8 cellular contexts compared by ENCODE assay signal in genomic region chr9:40970340-40970739, GRCh38.
DNase-seq lines count a peak whose midpoint lies in the region; ATAC-seq, FAIRE-seq and TF ChIP-seq lines count a peak whose summit lies in the region.
"Not testable (repeated sequence)": the region's sequence is repeated elsewhere in the genome, so short reads cannot be mapped to it uniquely, and the experiment has no call there.

No MANE protein-coding gene starts in this region.

- not testable (repeated sequence) for H3K27ac ChIP-seq in DND-41 (ENCODE audit: low read length); RWPE2 (ENCODE audit: poor library complexity, severe bottlenecking); right lobe of liver; psoas muscle

- not testable (repeated sequence) for H3K4me1 ChIP-seq in DND-41 (ENCODE audit: insufficient read depth, low read length); RWPE2 (ENCODE audit: insufficient read depth, poor library complexity, severe bottlenecking); right lobe of liver; psoas muscle

- not testable (repeated sequence) for H3K4me2 ChIP-seq in DND-41 (ENCODE audit: insufficient read depth, low read length)

- H3K79me2 ChIP-seq in DND-41 (ENCODE audit: insufficient read depth, low read length), result not testable (repeated sequence)

- H3K4me3 ChIP-seq in AG09309 (ENCODE audit: control insufficient read depth, low read depth, low read length); DND-41 (ENCODE audit: low read depth in 1 of 2, low read length in 2 of 2); RWPE2 (ENCODE audit: severe bottlenecking); bronchial epithelial cell (ENCODE audit: low read depth, low read length); fibroblast of pulmonary artery (replicated peaks; ENCODE audit: low read depth, low read length); right lobe of liver; psoas muscle: not testable (repeated sequence)

- TF ChIP-seq CTCF in AG09309 (IDR thresholded peaks at IDR 0.05; ENCODE audit: control insufficient read depth, insufficient read depth, low read depth, low read length, missing control alignments) (peak; percentile 23), DND-41 (IDR thresholded peaks at IDR 0.05; ENCODE audit: borderline replicate concordance, extremely low read depth, low read length, poor library complexity, severe bottlenecking) (peak; percentile 27), LNCAP (IDR thresholded peaks at IDR 0.05) (peak; percentile 26; the same call in 1 of the 2 replicates), RWPE2 (IDR thresholded peaks at IDR 0.05; ENCODE audit: poor library complexity, severe bottlenecking) (peak; percentile 27), bronchial epithelial cell (IDR thresholded peaks at IDR 0.05; ENCODE audit: insufficient read depth, low read length, severe bottlenecking) (peak; percentile 4), fibroblast of pulmonary artery (IDR thresholded peaks at IDR 0.05; ENCODE audit: low read length, missing control alignments) (peak; percentile 23), right lobe of liver (IDR thresholded peaks at IDR 0.05) (peak in 3 of 4 donors; percentile 21 to 37 (median 31)), psoas muscle (IDR thresholded peaks at IDR 0.05) (peak; percentile 17)

- not testable (repeated sequence) for H2AFZ ChIP-seq in DND-41 (ENCODE audit: low read depth, low read length)

- intact Hi-C loops in right lobe of liver (cut with DNase I); psoas muscle (cut with DNase I): not testable (repeated sequence)

- 32% methylated on average over 5 of the region's 5 CpGs for WGBS in right lobe of liver (ENCODE audit: insufficient coverage, low coverage, low lambda C conversion rate, missing lambda C conversion rate)
- 52 to 61% (median 54%) methylated on average over 4 of the region's 5 CpGs for WGBS in psoas muscle, 3 donors

- H3K27me3 ChIP-seq in DND-41 (ENCODE audit: insufficient read depth, low read length, poor library complexity); RWPE2 (ENCODE audit: insufficient read depth, poor library complexity, severe bottlenecking); bronchial epithelial cell (ENCODE audit: control insufficient read depth, insufficient read depth, low read length); right lobe of liver; psoas muscle (ENCODE audit: insufficient read depth in 3 of 3, low read length in 2 of 3): not testable (repeated sequence)

- not testable (repeated sequence) for H3K36me3 ChIP-seq in DND-41 (ENCODE audit: insufficient read depth, low read length); RWPE2 (ENCODE audit: low read depth); bronchial epithelial cell (ENCODE audit: control insufficient read depth, insufficient read depth, low read length); right lobe of liver; psoas muscle (ENCODE audit: insufficient read depth in 1 of 2, low read depth in 1 of 2)

- not testable (repeated sequence) for H3K9ac ChIP-seq in DND-41 (ENCODE audit: low read depth, low read length)

- not testable (repeated sequence) for DNase-seq in AG09309 (ENCODE audit: low read depth); DND-41; RWPE2 (ENCODE audit: low spot score); bronchial epithelial cell (ENCODE audit: low read depth); fibroblast of pulmonary artery (ENCODE audit: low read depth); right lobe of liver; psoas muscle

- not testable (repeated sequence) for FAIRE-seq in bronchial epithelial cell (lab: Jason Lieb, UNC)

- H4K20me1 ChIP-seq in DND-41 (ENCODE audit: insufficient read depth, low read length), result not testable (repeated sequence)

- not testable (repeated sequence) for ATAC-seq in DND-41 (ENCODE audit: insufficient read depth, low read depth); RWPE2 (ENCODE audit: low read depth); right lobe of liver; psoas muscle

- H3K9me3 ChIP-seq in DND-41 (ENCODE audit: insufficient read depth, low read length, severe bottlenecking); RWPE2 (ENCODE audit: severe bottlenecking); right lobe of liver; psoas muscle: not testable (repeated sequence)

- TF ChIP-seq POLR2A in right lobe of liver (IDR thresholded peaks at IDR 0.05), result not testable (repeated sequence)
